6 cellular contexts compared by ENCODE assay signal in genomic region chr6:30741789-30742315, GRCh38. TPM values are rescaled to one million over a fixed set of nuclear protein-coding genes. Genes with fewer than 3 reads are reported as not detected.
DNase-seq lines count a peak whose midpoint lies in the region; ATAC-seq lines count a peak whose summit lies in the region.

No MANE protein-coding gene starts in this region.

- DNase-seq in activated naive CD8-positive, alpha-beta T cell treated with anti-CD3 and anti-CD28 coated beads for 36 hours: no peak
- no peak for DNase-seq in NCI-H1417 (lab: John Stamatoyannopoulos, UW)

- H3K4me1 ChIP-seq in mononuclear cell (ENCODE audit: insufficient read depth, low read length): peaks cover 54% of the 10 kb centered on the region

- no peaks in the 10 kb centered on the region for H3K27me3 ChIP-seq in mononuclear cell (ENCODE audit: insufficient read depth, low read length)

- ATAC-seq in GM21619 (IDR thresholded peaks at IDR 0.05; ENCODE audit: unreplicated experiment) (peak; percentile 1), HG03095 (IDR thresholded peaks at IDR 0.05; ENCODE audit: unreplicated experiment) (no peak), HG03469 (IDR thresholded peaks at IDR 0.05; ENCODE audit: unreplicated experiment) (no peak)

- peaks cover 8% of the 10 kb centered on the region for H3K9me3 Mint-ChIP-seq in activated naive CD8-positive, alpha-beta T cell treated with anti-CD3 and anti-CD28 coated beads for 36 hours

- H3K27ac Mint-ChIP-seq in activated naive CD8-positive, alpha-beta T cell treated with anti-CD3 and anti-CD28 coated beads for 36 hours: peak overlapping the region; percentile 93

- peaks cover 79% of the 10 kb centered on the region for H3K36me3 Mint-ChIP-seq in activated naive CD8-positive, alpha-beta T cell treated with anti-CD3 and anti-CD28 coated beads for 36 hours

- peak overlapping the region; percentile 100 for H3K4me3 Mint-ChIP-seq in activated naive CD8-positive, alpha-beta T cell treated with anti-CD3 and anti-CD28 coated beads for 36 hours

- H3K4me3 ChIP-seq in mononuclear cell (ENCODE audit: low read length): peak overlapping the region; percentile 76

- peaks cover 68% of the 10 kb centered on the region for H3K4me1 Mint-ChIP-seq in activated naive CD8-positive, alpha-beta T cell treated with anti-CD3 and anti-CD28 coated beads for 36 hours

- peaks cover 8% of the 10 kb centered on the region for H3K27me3 Mint-ChIP-seq in activated naive CD8-positive, alpha-beta T cell treated with anti-CD3 and anti-CD28 coated beads for 36 hours

- H3K9me3 ChIP-seq in mononuclear cell (ENCODE audit: low read depth, low read length): no peaks in the 10 kb centered on the region

RNA-seq across cellular contexts. Expression of gene FLOT1, which starts 0.6 kb away (rescaled TPM):
- total RNA-seq in activated naive CD8-positive, alpha-beta T cell treated with anti-CD3 and anti-CD28 coated beads for 36 hours: 100 to 1,000 TPM; 104 to 107 TPM
- 68.1 TPM for total RNA-seq in mononuclear cell

RNA-seq across cellular contexts. Expression of gene IER3, which starts 2.5 kb away (rescaled TPM):
- 100 to 1,000 TPM; 295 to 310 TPM for total RNA-seq in activated naive CD8-positive, alpha-beta T cell treated with anti-CD3 and anti-CD28 coated beads for 36 hours
- total RNA-seq in mononuclear cell: 546 TPM

RNA-seq across cellular contexts. Expression of gene TUBB, which starts 21.7 kb away (rescaled TPM):
- total RNA-seq in activated naive CD8-positive, alpha-beta T cell treated with anti-CD3 and anti-CD28 coated beads for 36 hours: 1,000 to 10,000 TPM; 1,515 to 1,538 TPM
- 99.5 TPM for total RNA-seq in mononuclear cell

RNA-seq across cellular contexts. Expression of gene MDC1, which starts 24.8 kb away (rescaled TPM):
- total RNA-seq in activated naive CD8-positive, alpha-beta T cell treated with anti-CD3 and anti-CD28 coated beads for 36 hours: 10 to 100 TPM; 63.2 to 67.0 TPM
- 6.4 TPM for total RNA-seq in mononuclear cell

RNA-seq across cellular contexts. Expression of gene NRM, which starts 51.1 kb away (rescaled TPM):
- 10 to 100 TPM; 19.7 to 20.2 TPM for total RNA-seq in activated naive CD8-positive, alpha-beta T cell treated with anti-CD3 and anti-CD28 coated beads for 36 hours
- 4.5 TPM for total RNA-seq in mononuclear cell

Comparison
In these comparisons a context has a peak if more than half of its experiments do, and no peak if none do; other contexts are left out.
1. RNA of gene TUBB, which starts 21.7 kb away (total RNA-seq): 1,515 to 1,538 TPM in activated naive CD8-positive, alpha-beta T cell treated with anti-CD3 and anti-CD28 coated beads for 36 hours; 99.5 TPM in mononuclear cell (single experiment); every median in the first group is over 10 times any median in the second.